ENCODE assay signal across 19 cellular contexts in the genomic region with DNA sequence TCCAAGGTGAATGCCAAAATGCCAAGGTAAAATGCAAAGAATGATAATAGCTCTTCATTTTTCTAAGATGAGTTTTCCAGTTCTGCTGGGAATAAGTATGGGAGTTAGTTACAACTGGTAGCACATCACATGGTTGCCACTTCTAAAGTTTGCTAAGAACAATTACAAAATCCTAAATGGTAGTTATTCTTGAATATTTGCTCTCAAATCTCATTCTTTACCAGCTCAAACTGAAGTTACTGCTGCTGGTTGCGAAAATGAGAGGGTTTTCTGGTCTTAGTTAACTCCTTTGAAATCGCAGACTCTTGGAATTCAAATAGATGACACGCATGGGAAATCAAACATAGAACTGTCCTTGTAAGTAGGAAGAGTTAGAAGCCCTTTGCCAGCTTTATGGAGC.
DNase-seq lines count a peak whose midpoint lies in the region; ATAC-seq and TF ChIP-seq lines count a peak whose summit lies in the region.
"Had no signal": no experiment of that assay in that cellular context is flagged by ENCODE, and none has a peak within 500 bp of the region (broad histone marks: within the 10 kb centered on the region; RNA-seq: fewer than 3 reads in every experiment).

No MANE protein-coding gene starts in this region.

- H3K36me3 ChIP-seq in adipocyte (ENCODE audit: control insufficient read depth, insufficient read depth, low read length, severe bottlenecking): no peaks in the 10 kb centered on the region
- no peaks in the 10 kb centered on the region for H3K36me3 ChIP-seq in smooth muscle cell (ENCODE audit: low read depth)

- H3K79me2 ChIP-seq in smooth muscle cell (ENCODE audit: low read depth): no peaks in the 10 kb centered on the region

- peak overlapping the region; percentile 68 for H2AFZ ChIP-seq in smooth muscle cell (ENCODE audit: low read depth)

- H3K27ac Mint-ChIP-seq in osteocyte (ENCODE audit: unreplicated experiment): no peak overlapping the region

- H3F3A ChIP-seq in smooth muscle cell (ENCODE audit: low read depth): no peaks in the 10 kb centered on the region

- no peaks in the 10 kb centered on the region for H4K20me1 ChIP-seq in smooth muscle cell (ENCODE audit: low read depth)

- H3K4me3 ChIP-seq in adipocyte (ENCODE audit: low read length) (no peak overlapping the region), smooth muscle cell (no peak overlapping the region)

- H3K36me3 Mint-ChIP-seq in osteocyte (ENCODE audit: unreplicated experiment): no peaks in the 10 kb centered on the region

- H3K9ac ChIP-seq in adipocyte (ENCODE audit: low read length): no peak overlapping the region
- no peak overlapping the region for H3K9ac ChIP-seq in smooth muscle cell (ENCODE audit: low read depth)

- peaks cover 8% of the 10 kb centered on the region for H3K4me1 Mint-ChIP-seq in osteocyte (ENCODE audit: unreplicated experiment)

- peak overlapping the region; percentile 21 for H3K27ac ChIP-seq in smooth muscle cell (ENCODE audit: low read depth)
- H3K27ac ChIP-seq: HL-60, RWPE1 had no signal

- peak overlapping the region; percentile 47 for H3K4me2 ChIP-seq in smooth muscle cell

- 77% methylated on average over 3 of the region's 3 CpGs for WGBS in smooth muscle cell (ENCODE audit: low lambda C conversion rate)

- H3K9me3 Mint-ChIP-seq in osteocyte (ENCODE audit: unreplicated experiment): no peaks in the 10 kb centered on the region

- H3K4me3 Mint-ChIP-seq in osteocyte (ENCODE audit: unreplicated experiment): no peak overlapping the region

- no peak for TF ChIP-seq CTCF in smooth muscle cell (IDR thresholded peaks at IDR 0.05; ENCODE audit: borderline replicate concordance, insufficient read depth, poor library complexity, severe bottlenecking)
- no peak for TF ChIP-seq CTCF in osteocyte (IDR thresholded peaks at IDR 0.05)

- no peaks in the 10 kb centered on the region for H3K27me3 Mint-ChIP-seq in osteocyte (ENCODE audit: unreplicated experiment)

- ATAC-seq in GM21526 (IDR thresholded peaks at IDR 0.05; ENCODE audit: low FRiP score, unreplicated experiment) (no peak), HG03135 (IDR thresholded peaks at IDR 0.05; ENCODE audit: unreplicated experiment) (no peak)
- ATAC-seq: HCT116, Panc1 had no signal

- H3K27me3 ChIP-seq in adipocyte (replicated peaks; ENCODE audit: control insufficient read depth, insufficient read depth, low read length): no peaks in the 10 kb centered on the region
- no peaks in the 10 kb centered on the region for H3K27me3 ChIP-seq in smooth muscle cell (ENCODE audit: low read depth)

- H3K4me1 ChIP-seq in adipocyte (ENCODE audit: control insufficient read depth, insufficient read depth, low read length) (peaks cover 17% of the 10 kb centered on the region), smooth muscle cell (ENCODE audit: low read depth) (no peaks in the 10 kb centered on the region)

- DNase-seq in GM04503 (ENCODE audit: low read depth) (peak; percentile 45), adipocyte (ENCODE audit: low read depth) (peak; percentile 25), left kidney (ENCODE audit: low read depth, low spot score) (peak; percentile 53), smooth muscle cell (lab: John Stamatoyannopoulos, UW; ENCODE audit: unreplicated experiment) (no peak), NCI-H2196 treated with DMSO at 0.1 percent for 48 hours (lab: John Stamatoyannopoulos, UW; ENCODE audit: unreplicated experiment) (no peak), osteocyte (ENCODE audit: extremely low spot score, unreplicated experiment) (no peak)
- DNase-seq: NCI-H1092, NCI-H1417 treated with DMSO at 0.1 percent for 48 hours, NCI-H1694 treated with DMSO at 0.1 percent for 48 hours, NCI-H2171 treated with DMSO at 0.1 percent for 48 hours, NCI-H524, NCI-H748 treated with DMSO at 0.1 percent for 48 hours, SHP77 had no signal

- H3K9me3 ChIP-seq in adipocyte (ENCODE audit: control insufficient read depth, low read length) (peaks cover 5% of the 10 kb centered on the region), smooth muscle cell (replicated peaks; ENCODE audit: low read depth) (no peaks in the 10 kb centered on the region)

Comparison
In these comparisons a context has a peak if more than half of its experiments do, and no peak if none do; other contexts are left out.
1. DNase-seq: peak in GM04503 (single experiment), adipocyte (single experiment) and left kidney (single experiment); none in smooth muscle cell (single experiment), NCI-H2196 treated with DMSO at 0.1 percent for 48 hours (single experiment) and osteocyte (single experiment).